8 cellular contexts compared by ENCODE assay signal in genomic region chr10:101779544-101780186, GRCh38.
DNase-seq lines count a peak whose midpoint lies in the region; ATAC-seq and TF ChIP-seq lines count a peak whose summit lies in the region.

No MANE protein-coding gene starts in this region.

- H3K9me3 ChIP-seq in NT2/D1 (ENCODE audit: insufficient read depth, low read length), result peaks cover 8% of the 10 kb centered on the region; the same call in 1 of the 2 replicates

- peak overlapping the region; percentile 83 for H3K4me3 Mint-ChIP-seq in nephron progenitor cell

- peaks cover 33% of the 10 kb centered on the region for H3K27me3 Mint-ChIP-seq in nephron progenitor cell (ENCODE audit: low read depth, poor library complexity)

- H3K9ac ChIP-seq in NT2/D1 (ENCODE audit: insufficient read length, low read depth), result no peak overlapping the region

- ATAC-seq in HG03139 (IDR thresholded peaks at IDR 0.05; ENCODE audit: unreplicated experiment), result no peak

- no peaks in the 10 kb centered on the region for H3K9me3 Mint-ChIP-seq in nephron progenitor cell

- peaks cover 20% of the 10 kb centered on the region for H3K4me1 ChIP-seq in NT2/D1 (ENCODE audit: insufficient read depth, insufficient read length)

- peak; percentile 53 for DNase-seq in COLO829 (ENCODE audit: low spot score)
- DNase-seq in HCEC 1CT, result peak; percentile 27
- DNase-seq in NT2/D1 (ENCODE audit: low read depth, low spot score), result no peak
- peak; percentile 72 for DNase-seq in activated effector memory CD4-positive, alpha-beta T cell treated with Interleukin-2 at 50 U/mL for 16 hours
- DNase-seq in fibroblast of the conjunctiva (ENCODE audit: low read depth), result peak; percentile 23
- DNase-seq in nephron progenitor cell, result peak; percentile 95
- peak; percentile 43 to 86 (median 74) for DNase-seq in stimulated activated naive CD4-positive, alpha-beta T cell (lab: John Stamatoyannopoulos, UW)

- H3K36me3 Mint-ChIP-seq in nephron progenitor cell (ENCODE audit: low read depth), result no peaks in the 10 kb centered on the region

- TF ChIP-seq CTCF in nephron progenitor cell (IDR thresholded peaks at IDR 0.05), result peak; percentile 87

- peak overlapping the region; percentile 9 for H3K4me3 ChIP-seq in NT2/D1 (ENCODE audit: insufficient read length, low read depth)

- peaks cover 33% of the 10 kb centered on the region for H3K27me3 ChIP-seq in NT2/D1 (ENCODE audit: insufficient read depth, insufficient read length)

- peaks cover 24% of the 10 kb centered on the region for H3K36me3 ChIP-seq in NT2/D1 (ENCODE audit: insufficient read depth, insufficient read length, low read length)

- H3K27ac Mint-ChIP-seq in nephron progenitor cell, result peak overlapping the region; percentile 75

- peaks cover 63% of the 10 kb centered on the region for H3K4me1 Mint-ChIP-seq in nephron progenitor cell
